ENCODE assay signal across 8 cellular contexts in genomic region chr1:212950243-212951057, GRCh38. TPM values are rescaled to one million over a fixed set of nuclear protein-coding genes. Genes with fewer than 3 reads are reported as not detected.
DNase-seq lines count a peak whose midpoint lies in the region; ATAC-seq and TF ChIP-seq lines count a peak whose summit lies in the region.

TSS of gene VASH2 (plus strand) at chr1:212950541. CDS start at chr1:212951543, 1,002 bp downstream.

- H3K4me1 Mint-ChIP-seq in activated CD4-positive, alpha-beta memory T cell treated with anti-CD3 and anti-CD28 coated beads, Interleukin-2, amount 10 ng/mL, durations not matched to agents 7 days and 5 days: peaks cover 13% of the 10 kb centered on the region
- H3K4me1 Mint-ChIP-seq in endothelial cell (ENCODE audit: unreplicated experiment): peaks cover 11% of the 10 kb centered on the region

- POLR2A ChIA-PET in activated CD4-positive, alpha-beta memory T cell treated with anti-CD3 and anti-CD28 coated beads, Interleukin-2, amount 10 ng/mL, durations not matched to agents 7 days and 5 days (lab: Charles Lee): interaction anchor here (2.1 kb wide), 1 partner anchor 159 kb away, joined by 10 read pairs; the partner anchor contains the start of genes NSL1 and TATDN3

- no peaks in the 10 kb centered on the region for H3K9me3 Mint-ChIP-seq in activated CD4-positive, alpha-beta memory T cell treated with anti-CD3 and anti-CD28 coated beads, Interleukin-2, amount 10 ng/mL, durations not matched to agents 7 days and 5 days
- H3K9me3 Mint-ChIP-seq in endothelial cell (ENCODE audit: unreplicated experiment): no peaks in the 10 kb centered on the region

- no peaks in the 10 kb centered on the region for H3K27me3 ChIP-seq in BE2C

- no peak for TF ChIP-seq CTCF in BE2C (IDR thresholded peaks at IDR 0.05; ENCODE audit: low read depth, low read length)
- no peak for TF ChIP-seq CTCF in endothelial cell (IDR thresholded peaks at IDR 0.05; ENCODE audit: unreplicated experiment)

- DNase-seq in BE2C: peak; percentile 94
- DNase-seq in NCI-H460 (ENCODE audit: extremely low read depth, low read depth): peak; percentile 80
- DNase-seq in activated CD4-positive, alpha-beta memory T cell treated with anti-CD3 and anti-CD28 coated beads, Interleukin-2, amount 10 ng/mL, durations not matched to agents 7 days and 5 days: peak; percentile 73
- peak; percentile 77 for DNase-seq in endothelial cell (ENCODE audit: low spot score)
- peak; percentile 85 for DNase-seq in midbrain (lab: John Stamatoyannopoulos, UW)
- peak; percentile 46 for DNase-seq in stimulated activated CD8-positive, alpha-beta memory T cell treated with anti-CD3 and anti-CD28 coated beads, Interleukin-4, amount 100 ng/mL, for 24 hours (ENCODE audit: low read depth)

- peak within 1 kb of the TSS; percentile 84 for H3K4me3 ChIP-seq in BE2C (ENCODE audit: low read depth, low read length)

- no peaks in the 10 kb centered on the region for H3K4me1 ChIP-seq in BE2C

- CTCF ChIA-PET in activated CD4-positive, alpha-beta memory T cell treated with anti-CD3 and anti-CD28 coated beads, Interleukin-2, amount 10 ng/mL, durations not matched to agents 7 days and 5 days (lab: Charles Lee): interaction anchor here (0.8 to 1.5 kb wide), 7 partner anchors 12 to 494 kb away, joined by 3 to 4 read pairs (median 3); no protein-coding TSS in a partner anchor

- H3K9me3 ChIP-seq in BE2C: no peaks in the 10 kb centered on the region

- H3K36me3 Mint-ChIP-seq in activated CD4-positive, alpha-beta memory T cell treated with anti-CD3 and anti-CD28 coated beads, Interleukin-2, amount 10 ng/mL, durations not matched to agents 7 days and 5 days (ENCODE audit: low read depth): no peaks in the 10 kb centered on the region
- peaks cover 4% of the 10 kb centered on the region for H3K36me3 Mint-ChIP-seq in endothelial cell (ENCODE audit: low read depth, unreplicated experiment)

- no peaks in the 10 kb centered on the region for H3K36me3 ChIP-seq in BE2C

- H3K27me3 Mint-ChIP-seq in activated CD4-positive, alpha-beta memory T cell treated with anti-CD3 and anti-CD28 coated beads, Interleukin-2, amount 10 ng/mL, durations not matched to agents 7 days and 5 days: peaks cover 67% of the 10 kb centered on the region
- H3K27me3 Mint-ChIP-seq in endothelial cell (ENCODE audit: unreplicated experiment): peaks cover 10% of the 10 kb centered on the region

- H3K27ac Mint-ChIP-seq in activated CD4-positive, alpha-beta memory T cell treated with anti-CD3 and anti-CD28 coated beads, Interleukin-2, amount 10 ng/mL, durations not matched to agents 7 days and 5 days: no peak within 1 kb of the TSS
- peak within 1 kb of the TSS; percentile 38 for H3K27ac Mint-ChIP-seq in endothelial cell (ENCODE audit: unreplicated experiment)

- ATAC-seq in GM19025 (IDR thresholded peaks at IDR 0.05; ENCODE audit: low read depth, unreplicated experiment) (peak; percentile 93), HG03196 (IDR thresholded peaks at IDR 0.05; ENCODE audit: unreplicated experiment) (peak; percentile 92)

- H3K4me3 Mint-ChIP-seq in activated CD4-positive, alpha-beta memory T cell treated with anti-CD3 and anti-CD28 coated beads, Interleukin-2, amount 10 ng/mL, durations not matched to agents 7 days and 5 days: peak within 1 kb of the TSS; percentile 74
- H3K4me3 Mint-ChIP-seq in endothelial cell (ENCODE audit: unreplicated experiment): peak within 1 kb of the TSS; percentile 90

RNA-seq across cellular contexts. Expression of gene VASH2, which starts in this region (rescaled TPM):
- 7.1 TPM for polyA plus RNA-seq in BE2C (2012; ENCODE audit: insufficient read depth, insufficient read length, low read depth)
- 1.3 and 2.8 TPM in 2 replicates for total RNA-seq in NCI-H460 (2014; rRNA removed; shearing (Covaris generic))
- 1.6 and 6.1 TPM in 2 replicates for polyA plus RNA-seq in NCI-H460 (2014; cell fraction: nucleus; rRNA removed)
- under 1 TPM; 0.23 to 0.48 TPM for total RNA-seq in activated CD4-positive, alpha-beta memory T cell treated with anti-CD3 and anti-CD28 coated beads, Interleukin-2, amount 10 ng/mL, durations not matched to agents 7 days and 5 days
- 8.3 TPM for total RNA-seq in endothelial cell (ENCODE audit: unreplicated experiment)

Comparison
In these comparisons a context has a peak if more than half of its experiments do, and no peak if none do; other contexts are left out.
1. Peak in every context shown above with its lines: DNase-seq, ATAC-seq and H3K4me3 ChIP-seq.
2. Peak in DNase-seq in activated CD4-positive, alpha-beta memory T cell treated with anti-CD3 and anti-CD28 coated beads, Interleukin-2, amount 10 ng/mL, durations not matched to agents 7 days and 5 days; RNA of the gene not detected or under 1 TPM.